In the genomic region with DNA sequence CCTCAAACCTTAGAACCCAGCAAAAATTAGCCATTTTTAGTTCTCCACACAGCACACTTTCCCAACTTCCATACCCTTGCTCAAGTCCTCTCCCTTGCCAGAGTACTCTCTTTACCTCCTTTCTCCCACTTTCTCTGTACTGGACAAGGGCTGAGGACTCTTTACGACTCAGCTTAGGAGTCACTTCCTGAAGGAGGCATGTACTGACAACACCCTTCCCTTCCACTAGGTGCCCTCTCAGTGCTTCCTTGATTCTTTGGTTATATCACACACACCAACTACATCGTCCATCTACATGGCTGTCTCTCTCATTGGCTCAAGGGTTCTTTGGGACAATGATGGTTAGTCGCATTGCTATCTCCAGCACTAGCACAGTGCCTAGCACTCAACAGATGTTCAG, we compare ENCODE assay signal across 8 cellular contexts. TPM values are rescaled to one million over a fixed set of nuclear protein-coding genes. Genes with fewer than 3 reads are reported as not detected.
A peak's percentile ranks its signal among the peaks of the same experiment; 100 is the strongest.
DNase-seq lines count a peak whose midpoint lies in the region; ATAC-seq and TF ChIP-seq lines count a peak whose summit lies in the region.

No MANE protein-coding gene starts in this region.

- ATAC-seq in GM18517 (IDR thresholded peaks at IDR 0.05; ENCODE audit: unreplicated experiment): peak; percentile 91
- peak; percentile 83 for ATAC-seq in HG03565 (IDR thresholded peaks at IDR 0.05; ENCODE audit: unreplicated experiment)
- ATAC-seq in left colon: peak; percentile 100

- no peak overlapping the region for H3K23ac ChIP-seq in neuronal stem cell (ENCODE audit: low read depth, low read length, poor library complexity)

- intact Hi-C loops in left colon (cut with DNase I, micrococcal nuclease): no loop called here

- H4K8ac ChIP-seq in neuronal stem cell (ENCODE audit: low read depth, low read length): no peak overlapping the region

- TF ChIP-seq CTCF in AG09309 (IDR thresholded peaks at IDR 0.05; ENCODE audit: control insufficient read depth, insufficient read depth, low read depth, low read length, missing control alignments) (peak; percentile 64), WI38 (IDR thresholded peaks at IDR 0.05; ENCODE audit: low read depth, low read length) (peak; percentile 49)

- no peak overlapping the region for H2BK120ac ChIP-seq in neuronal stem cell (ENCODE audit: low read depth, low read length)

- H2BK5ac ChIP-seq in neuronal stem cell (ENCODE audit: low read length): no peak overlapping the region

- H2AFZ ChIP-seq in neuronal stem cell (ENCODE audit: low read length): no peak overlapping the region

- H3K4me1 ChIP-seq in neuronal stem cell (ENCODE audit: control insufficient read depth in 2 of 2, insufficient read depth in 1 of 2, low read depth in 1 of 2, low read length in 2 of 2): no peaks in the 10 kb centered on the region

- H3K4me2 ChIP-seq in neuronal stem cell (ENCODE audit: insufficient read depth, low read length, poor library complexity, severe bottlenecking): no peak overlapping the region

- WGBS in neuronal stem cell (ENCODE audit: extremely low coverage in 2 of 2, insufficient read length in 2 of 2, insufficient replicate concordance in 1 of 2), 2 donors: no CpG with 5 or more reads among the region's 3 CpGs

- H3K18ac ChIP-seq in neuronal stem cell (ENCODE audit: low read length): no peak overlapping the region

- no peak for DNase-seq in AG09309 (ENCODE audit: low read depth)
- no peak for DNase-seq in left colon
- DNase-seq in NCI-H345 treated with DMSO at 0.1 percent for 48 hours (lab: John Stamatoyannopoulos, UW; ENCODE audit: unreplicated experiment): no peak
- DNase-seq in neuronal stem cell (ENCODE audit: low spot score): no peak
- DNase-seq in activated CD8-positive, alpha-beta memory T cell treated with anti-CD3 and anti-CD28 coated beads, Interleukin-2, amount 50 U/mL, for 48 hours: no peak

- H2BK12ac ChIP-seq in neuronal stem cell (ENCODE audit: low read length): no peak overlapping the region

- no peaks in the 10 kb centered on the region for H3K79me1 ChIP-seq in neuronal stem cell (ENCODE audit: low read depth, low read length)

- H2AK5ac ChIP-seq in neuronal stem cell (ENCODE audit: low read depth, low read length): no peak overlapping the region

- H3K4me3 ChIP-seq in AG09309 (ENCODE audit: control insufficient read depth, low read depth, low read length) (no peak overlapping the region), WI38 (ENCODE audit: low read depth, low read length) (no peak overlapping the region), neuronal stem cell (ENCODE audit: low read length in 2 of 2) (no peak overlapping the region)

- no peak overlapping the region for H3K9ac ChIP-seq in neuronal stem cell (ENCODE audit: low read depth, low read length, poor library complexity)

- no peak overlapping the region for H3K4ac ChIP-seq in neuronal stem cell (ENCODE audit: low read length)

- H3K9me3 ChIP-seq in neuronal stem cell (replicated peaks in 1 of 2; ENCODE audit: control insufficient read depth in 2 of 2, insufficient read depth in 1 of 2, low read depth in 1 of 2, low read length in 2 of 2): peaks cover 5 to 6% of the 10 kb centered on the region in 2 donors

- H2BK15ac ChIP-seq in neuronal stem cell (ENCODE audit: low read length): no peak overlapping the region

- H3K27me3 ChIP-seq in neuronal stem cell (ENCODE audit: control insufficient read depth in 3 of 3, insufficient read depth in 3 of 3, low read depth in 1 of 3, low read length in 3 of 3): no peaks in the 10 kb centered on the region

- H4K91ac ChIP-seq in neuronal stem cell (ENCODE audit: low read depth, low read length, poor library complexity): no peak overlapping the region

- no peak overlapping the region for H3K14ac ChIP-seq in neuronal stem cell (ENCODE audit: low read length)

- H3K36me3 ChIP-seq in neuronal stem cell (replicated peaks in 1 of 2; ENCODE audit: control insufficient read depth in 2 of 2, insufficient read depth in 2 of 2, low read length in 2 of 2): no peaks in the 10 kb centered on the region

- H3K27ac ChIP-seq in neuronal stem cell (replicated peaks; ENCODE audit: low read length): no peak overlapping the region

RNA-seq across cellular contexts. Expression of gene C18orf63, which starts 5.2 kb away (rescaled TPM):
- total RNA-seq in left colon: not detected
- not detected for polyA plus RNA-seq in neuronal stem cell (2013, experiment 1 of 2)
- polyA plus RNA-seq in neuronal stem cell (2013, experiment 2 of 2): not detected

RNA-seq across cellular contexts. Expression of gene CYB5A, which starts 18.6 kb away (rescaled TPM):
- 100 to 1,000 TPM; 115 to 129 TPM for total RNA-seq in left colon
- 27.2 TPM for polyA plus RNA-seq in neuronal stem cell (2013, experiment 1 of 2)
- polyA plus RNA-seq in neuronal stem cell (2013, experiment 2 of 2): 26.7 TPM
